ENCODE assay signal across 8 cellular contexts in genomic region chr7:129055294-129055816, GRCh38. TPM values are rescaled to one million over a fixed set of nuclear protein-coding genes. Genes with fewer than 3 reads are reported as not detected.
DNase-seq lines count a peak whose midpoint lies in the region; ATAC-seq, FAIRE-seq and TF ChIP-seq lines count a peak whose summit lies in the region.

No MANE protein-coding gene starts in this region.

- no peak for DNase-seq in activated CD4-positive, CD25-positive, alpha-beta regulatory T cell (lab: John Stamatoyannopoulos, UW)
- DNase-seq in K562 (ENCODE audit: extremely low read depth in 1 of 4, low spot score in 3 of 4), result no peak
- DNase-seq in HepG2 (ENCODE audit: low spot score), result no peak
- no peak for DNase-seq in type B pancreatic cell (ENCODE audit: extremely low spot score, unreplicated experiment)
- DNase-seq in cerebellar cortex (ENCODE audit: low spot score), result no peak
- DNase-seq in effector CD8-positive, alpha-beta T cell (lab: John Stamatoyannopoulos, UW), result no peak

- no peak for TF ChIP-seq POLR2A in K562 (conservative IDR thresholded peaks at IDR 0.05)
- no peak for TF ChIP-seq POLR2A in HepG2 (IDR thresholded peaks at IDR 0.05; ENCODE audit: insufficient read depth in 1 of 2, low read depth in 2 of 2, low read length in 2 of 2)

- WGBS in K562 (ENCODE audit: insufficient coverage, low coverage, missing lambda C conversion rate), result under 1% methylated on average over 9 of the region's 9 CpGs
- WGBS in HepG2 (ENCODE audit: low lambda C conversion rate), result 6% methylated on average over 9 of the region's 9 CpGs

- peaks cover 19% of the 10 kb centered on the region for H3K4me1 Mint-ChIP-seq in type B pancreatic cell (ENCODE audit: unreplicated experiment)

- H3K9ac ChIP-seq in K562 (ENCODE audit: insufficient read depth in 1 of 2, low read depth in 2 of 2, low read length in 2 of 2) (peak overlapping the region; percentile 98 to 99), HepG2 (ENCODE audit: insufficient read depth, low read depth, low read length) (peak overlapping the region; percentile 97)

- TF ChIP-seq CTCF in K562 (IDR thresholded peaks at IDR 0.05 in 2 of 3, conservative IDR thresholded peaks at IDR 0.05 in 1 of 3; ENCODE audit: insufficient read depth in 2 of 3, low read depth in 1 of 3, low read length in 3 of 3) (no peak), HepG2 (CRISPR knock-in tag; IDR thresholded peaks at IDR 0.05) (no peak), type B pancreatic cell (conservative IDR thresholded peaks at IDR 0.05) (no peak)

- TF ChIP-seq EP300 in K562 (IDR thresholded peaks at IDR 0.05; ENCODE audit: low read length) (no peak), HepG2 (IDR thresholded peaks at IDR 0.05; ENCODE audit: low read depth in 2 of 2, low read length in 2 of 2) (no peak), HepG2 (CRISPR knock-in tag; IDR thresholded peaks at IDR 0.05; ENCODE audit: borderline replicate concordance) (no peak)

- H4K20me1 ChIP-seq in K562 (replicated peaks; ENCODE audit: control insufficient read depth, insufficient read depth, low read length) (peaks cover 21% of the 10 kb centered on the region), HepG2 (ENCODE audit: insufficient read depth, low read length) (0 out of 2 replicates have a peak, but pooled peaks cover 5% of the 10 kb centered on the region)

- H3K9me3 Mint-ChIP-seq in type B pancreatic cell, result no peaks in the 10 kb centered on the region

- H3K27ac Mint-ChIP-seq in type B pancreatic cell, result peak overlapping the region; percentile 100

- H3K27me3 Mint-ChIP-seq in type B pancreatic cell, result peaks cover 5% of the 10 kb centered on the region

- POLR2A ChIA-PET in K562 (lab: Yijun Ruan, JAX) (interaction anchor here (0.5 to 5.6 kb wide), 18 partner anchors 10 to 770 kb away, joined by 3 to 149 read pairs (median 3); no protein-coding TSS in a partner anchor), HepG2 (lab: Yijun Ruan, JAX) (interaction anchor here (0.9 to 3.5 kb wide), 3 partner anchors 10 to 36 kb away, joined by 3 to 13 read pairs (median 4); no protein-coding TSS in a partner anchor)

- H3K9me3 ChIP-seq in K562 (replicated peaks; ENCODE audit: control insufficient read depth, insufficient read depth, low read depth, low read length), result no peaks in the 10 kb centered on the region
- H3K9me3 ChIP-seq in HepG2 (ENCODE audit: low read length), result no peaks in the 10 kb centered on the region

- FAIRE-seq in K562 (lab: Jason Lieb, UNC), result no peak
- no peak for FAIRE-seq in HepG2 (lab: Jason Lieb, UNC)

- intact Hi-C loops in K562 (cut with micrococcal nuclease) (no loop called here), HepG2 (cut with micrococcal nuclease; ENCODE audit: unreplicated experiment) (loop anchor here (1.0 to 5.0 kb wide), 2 partner anchors 34 to 47 kb away; no protein-coding TSS in a partner anchor)

- peak; percentile 7 to 16 for ATAC-seq in activated CD4-positive, CD25-positive, alpha-beta regulatory T cell treated with anti-CD3 and anti-CD28 coated beads, Interleukin-2, amount 50 U/mL, for 24 hours
- peak; percentile 21 for ATAC-seq in HG03354 (IDR thresholded peaks at IDR 0.05; ENCODE audit: poor library complexity, severe bottlenecking, unreplicated experiment)
- ATAC-seq in K562, result peak; percentile 52
- peak; percentile 62 for ATAC-seq in HepG2

- H2AFZ ChIP-seq in K562 (ENCODE audit: low read depth, low read length) (peak overlapping the region; percentile 96), HepG2 (ENCODE audit: low read length) (peak overlapping the region; percentile 79)

- H3K27ac ChIP-seq in K562 (ENCODE audit: extremely low read depth, low read depth, low read length) (peak overlapping the region; percentile 99), HepG2 (ENCODE audit: extremely low read length, insufficient read depth, low read length) (peak overlapping the region; percentile 100)

- peak overlapping the region; percentile 99 for H3K4me2 ChIP-seq in K562 (ENCODE audit: insufficient read depth, low read length)
- peak overlapping the region; percentile 92 for H3K4me2 ChIP-seq in HepG2 (ENCODE audit: low read depth, low read length)

- TSS peak; percentile 87 for BruUV-seq in K562 (replicated peaks; lab: Mats Ljungman, UMichigan)
- BruUV-seq in HepG2 (replicated peaks; lab: Mats Ljungman, UMichigan), result TSS peak; percentile 89

- H3K4me3 ChIP-seq in K562 (peak overlapping the region; percentile 80), HepG2 (replicated peaks in 1 of 3; ENCODE audit: insufficient read depth in 1 of 3, low read depth in 2 of 3, low read length in 3 of 3) (peak overlapping the region; percentile 91 to 99 (median 94))

- H3K36me3 Mint-ChIP-seq in type B pancreatic cell, result peaks cover 4% of the 10 kb centered on the region

- peaks cover 18 to 21% of the 10 kb centered on the region in 2 experiments; a peak in 4 of 5 replicates for H3K4me1 ChIP-seq in K562 (replicated peaks in 1 of 2; ENCODE audit: control insufficient read depth in 2 of 2, insufficient read depth in 2 of 2, low read length in 2 of 2)
- peaks cover 38% of the 10 kb centered on the region for H3K4me1 ChIP-seq in HepG2 (ENCODE audit: insufficient read depth, low read length)

- H3K79me2 ChIP-seq in K562 (ENCODE audit: control insufficient read depth, insufficient read depth, low read length) (peaks cover 52% of the 10 kb centered on the region), HepG2 (ENCODE audit: insufficient read depth, low read length) (peaks cover 43% of the 10 kb centered on the region)

- H3K27me3 ChIP-seq in K562 (ENCODE audit: control insufficient read depth in 2 of 2, insufficient read depth in 2 of 2, low read length in 2 of 2), result no peaks in the 10 kb centered on the region
- H3K27me3 ChIP-seq in HepG2 (ENCODE audit: control insufficient read depth in 1 of 2, insufficient read depth in 2 of 2, low read length in 2 of 2), result no peaks in the 10 kb centered on the region; a peak in 1 of 5 replicates

- in situ Hi-C loops in K562 (cut with MboI) (no loop called here), HepG2 (cut with HindIII; ENCODE audit: extremely low pct_ligation_motif_present, low pct_unique_long_range_greater_than_20kb) (no loop called here)

- peak overlapping the region; percentile 95 for H3K4me3 Mint-ChIP-seq in type B pancreatic cell

- H3K36me3 ChIP-seq in K562 (ENCODE audit: control insufficient read depth, insufficient read depth, low read length) (peaks cover 17% of the 10 kb centered on the region), HepG2 (replicated peaks in 1 of 2; ENCODE audit: control insufficient read depth in 1 of 2, insufficient read depth in 2 of 2, low read length in 2 of 2) (no peaks in the 10 kb centered on the region)

- no peaks in the 10 kb centered on the region for H3K9me1 ChIP-seq in K562 (ENCODE audit: control insufficient read depth, insufficient read depth, low read length)

- no peak for TF ChIP-seq RAD21 in K562 (CRISPR knock-in tag; conservative IDR thresholded peaks at IDR 0.05 in 1 of 2, IDR thresholded peaks at IDR 0.05 in 1 of 2)
- no peak for TF ChIP-seq RAD21 in HepG2 (CRISPR knock-in tag; IDR thresholded peaks at IDR 0.05)

- CTCF ChIA-PET in K562 (lab: Yijun Ruan, JAX; ENCODE audit: low intra/inter-chr PET ratio), result no interaction called here
- CTCF ChIA-PET in HepG2 (lab: Yijun Ruan, JAX; ENCODE audit: low intra/inter-chr PET ratio, low total read pairs), result no interaction called here

RNA-seq across cellular contexts. Expression of gene TNPO3, which starts 0.4 kb away (rescaled TPM):
- total RNA-seq in K562 (2011; cell fraction: chromatin; rRNA removed; ENCODE audit: low replicate concordance), result 125 and 155 TPM in 2 replicates
- total RNA-seq in K562 (2011; cell fraction: nucleolus; rRNA removed), result 66.7 and 71.2 TPM in 2 replicates
- total RNA-seq in K562 (2011; cell fraction: nucleoplasm; rRNA removed), result 79.6 and 84.8 TPM in 2 replicates
- total RNA-seq in K562 (2014; rRNA removed), result 97.4 and 108 TPM in 2 replicates
- total RNA-seq in K562 (2014; rRNA removed; fragmentation: Illumina TruSeq; extraction: Trizol), result 110 and 113 TPM in 2 replicates
- 112 and 120 TPM in 2 replicates for total RNA-seq in K562 (2015; rRNA removed; fragmentation: Illumina TruSeq; extraction: Trizol)
- 111 and 118 TPM in 2 replicates for total RNA-seq in K562 (2021)
- polyA plus RNA-seq in K562 (2011; rRNA removed), result 92.3 and 125 TPM in 2 replicates
- polyA plus RNA-seq in K562 (2011; cell fraction: cytosol; rRNA removed), result 91.4 and 102 TPM in 2 replicates
- 131 and 151 TPM in 2 replicates for polyA plus RNA-seq in K562 (2011; cell fraction: nucleus; rRNA removed)
- 89.9 and 94.1 TPM in 2 replicates for polyA plus RNA-seq in K562 (2012)
- 123 and 124 TPM in 2 replicates for polyA plus RNA-seq in K562 (2014; fragmentation: Illumina TruSeq; extraction: Trizol)
- 10 to 100 TPM; 35.8 to 46.0 TPM for polyA plus RNA-seq in K562 (2014; fragmentation: Nextera tagmentation; extraction: Ambion mirVana)
- 87.2 and 93.9 TPM in 2 replicates for polyA plus RNA-seq in K562 (2014; rRNA removed)
- polyA minus RNA-seq in K562 (2011; rRNA and poly(A)+ RNA removed), result 177 and 236 TPM in 2 replicates
- 67.4 and 93.8 TPM in 2 replicates for polyA minus RNA-seq in K562 (2011; cell fraction: cytosol; rRNA and poly(A)+ RNA removed)
- polyA minus RNA-seq in K562 (2011; cell fraction: nucleus; rRNA and poly(A)+ RNA removed), result 61.0 and 114 TPM in 2 replicates
- 44.6 and 61.5 TPM in 2 replicates for total RNA-seq in HepG2 (2016; rRNA removed; fragmentation: Illumina TruSeq; extraction: Trizol)
- 14.8 and 16.2 TPM in 2 replicates for total RNA-seq in HepG2 (2016; cell fraction: cytosol; rRNA removed; fragmentation: Illumina TruSeq; extraction: Trizol; ENCODE audit: low read depth)
- total RNA-seq in HepG2 (2016; cell fraction: insoluble cytoplasmic fraction; rRNA removed; fragmentation: Illumina TruSeq; extraction: Trizol), result 44.0 and 55.4 TPM in 2 replicates
- total RNA-seq in HepG2 (2016; cell fraction: membrane; rRNA removed; fragmentation: Illumina TruSeq; extraction: Trizol), result 20.9 and 21.8 TPM in 2 replicates
- 29.8 and 32.3 TPM in 2 replicates for total RNA-seq in HepG2 (2016; cell fraction: nucleus; rRNA removed; fragmentation: Illumina TruSeq; extraction: Trizol)
- polyA plus RNA-seq in HepG2 (2011; rRNA removed), result 22.1 and 23.8 TPM in 2 replicates
- polyA plus RNA-seq in HepG2 (2011; cell fraction: cytosol; rRNA removed), result 18.9 and 23.0 TPM in 2 replicates
- polyA plus RNA-seq in HepG2 (2011; cell fraction: nucleus; rRNA removed), result 28.9 and 32.0 TPM in 2 replicates
- 24.4 and 25.7 TPM in 2 replicates for polyA plus RNA-seq in HepG2 (2012)
- polyA plus RNA-seq in HepG2 (2016; cell fraction: cytosol; fragmentation: Illumina TruSeq; extraction: Trizol; ENCODE audit: low read depth), result 2.0 and 2.3 TPM in 2 replicates
- 38.1 and 39.8 TPM in 2 replicates for polyA plus RNA-seq in HepG2 (2016; cell fraction: insoluble cytoplasmic fraction; fragmentation: Illumina TruSeq; extraction: Trizol; ENCODE audit: low read depth)
- polyA plus RNA-seq in HepG2 (2016; cell fraction: membrane; fragmentation: Illumina TruSeq; extraction: Trizol; ENCODE audit: low read depth), result 6.9 and 8.1 TPM in 2 replicates
- polyA plus RNA-seq in HepG2 (2016; cell fraction: nucleus; fragmentation: Illumina TruSeq; extraction: Trizol; ENCODE audit: insufficient read depth, low read depth), result 26.3 and 27.2 TPM in 2 replicates
- polyA minus RNA-seq in HepG2 (2011; rRNA and poly(A)+ RNA removed; ENCODE audit: low replicate concordance), result 49.1 and 105 TPM in 2 replicates
- polyA minus RNA-seq in HepG2 (2011; cell fraction: cytosol; rRNA and poly(A)+ RNA removed), result 24.7 and 27.5 TPM in 2 replicates
- polyA minus RNA-seq in HepG2 (2011; cell fraction: nucleus; rRNA and poly(A)+ RNA removed), result 42.5 and 58.9 TPM in 2 replicates
- total RNA-seq in type B pancreatic cell (ENCODE audit: low replicate concordance), result 46.7 and 52.3 TPM in 2 replicates

Comparison
In these comparisons a context has a peak if more than half of its experiments do, and no peak if none do; other contexts are left out.
1. ATAC-seq: peak in every context shown above with its lines; median percentile 62 in HepG2; 52 in K562; 21 in HG03354; 12 in activated CD4-positive, CD25-positive, alpha-beta regulatory T cell treated with anti-CD3 and anti-CD28 coated beads, Interleukin-2, amount 50 U/mL, for 24 hours.